19 cellular contexts compared by ENCODE assay signal in genomic region chr4:166091146-166091545, GRCh38.
DNase-seq lines count a peak whose midpoint lies in the region; ATAC-seq and TF ChIP-seq lines count a peak whose summit lies in the region.
"Had no signal": no experiment of that assay in that cellular context is flagged by ENCODE, and none has a peak within 500 bp of the region (broad histone marks: within the 10 kb centered on the region; RNA-seq: fewer than 3 reads in every experiment).

No MANE protein-coding gene starts in this region.

- peak overlapping the region; percentile 13 for H3K9ac ChIP-seq in endocrine pancreas (ENCODE audit: control insufficient read depth, insufficient read depth, low read length)

- DNase-seq in A673 (ENCODE audit: low spot score) (peak; percentile 35), H4 (ENCODE audit: low spot score) (peak; percentile 43), NCI-H748 treated with DMSO at 0.1 percent for 48 hours (lab: John Stamatoyannopoulos, UW) (peak; percentile 44), kidney glomerular epithelial cell (lab: John Stamatoyannopoulos, UW) (no peak), lower leg skin (ENCODE audit: low spot score in 2 of 2) (no peak), lower lobe of right lung (no peak)
- DNase-seq: activated CD4-positive, alpha-beta T cell treated with anti-CD3 and anti-CD28 coated beads, Interleukin-2, amount 50 U/mL, for 4 hours; activated CD8-positive, alpha-beta memory T cell treated with anti-CD3 and anti-CD28 coated beads, Interleukin-2, amount 50 U/mL, for 4 hours; activated naive CD8-positive, alpha-beta T cell treated with anti-CD3 and anti-CD28 coated beads, Interleukin-2, amount 10 ng/mL, durations not matched to agents 7 days and 5 days; left ventricle myocardium inferior; NCI-H187; NCI-H524 treated with DMSO at 0.1 percent for 48 hours; nephron progenitor cell; posterior cingulate gyrus; T1000 had no signal

- TF ChIP-seq CTCF in A673 (conservative IDR thresholded peaks at IDR 0.05; ENCODE audit: low read depth, low read length) (0 out of 2 replicates have a peak, but pooled peaks have one; percentile 11), lower leg skin (IDR thresholded peaks at IDR 0.05) (no peak), lower lobe of right lung (IDR thresholded peaks at IDR 0.05) (no peak)

- CTCF ChIA-PET in A673 (lab: Charles Lee) = interaction anchor here (1.1 to 1.5 kb wide), 3 partner anchors 554 to 960 kb away, joined by 4 to 10 read pairs (median 6); no protein-coding TSS in a partner anchor

- BruUV-seq in A673 (replicated peaks; lab: Mats Ljungman, UMichigan) = no TSS peak

- H3K27me3 ChIP-seq in A673 (replicated peaks; ENCODE audit: insufficient read depth, low read depth, low read length, poor library complexity) (no peaks in the 10 kb centered on the region), endocrine pancreas (ENCODE audit: control insufficient read depth, insufficient read depth, low read length) (no peaks in the 10 kb centered on the region), lower lobe of right lung (ENCODE audit: low read depth) (no peaks in the 10 kb centered on the region)
- H3K27me3 ChIP-seq: body of pancreas had no signal

- no peak overlapping the region for H3K27ac ChIP-seq in A673 (ENCODE audit: low read depth, low read length, poor library complexity, severe bottlenecking)
- no peak overlapping the region for H3K27ac ChIP-seq in lower lobe of right lung
- H3K27ac ChIP-seq: body of pancreas, HL-60, left ventricle myocardium inferior had no signal

- WGBS in lower leg skin, 2 donors = 71 to 73% methylated on average over 3 of the region's 3 CpGs

- H3K4me1 ChIP-seq in A673 (ENCODE audit: insufficient read depth, low read length, poor library complexity, severe bottlenecking) (peaks cover 10% of the 10 kb centered on the region), endocrine pancreas (ENCODE audit: control insufficient read depth, insufficient read depth, low read length) (no peaks in the 10 kb centered on the region), lower lobe of right lung (no peaks in the 10 kb centered on the region)
- H3K4me1 ChIP-seq: left ventricle myocardium inferior had no signal

- ATAC-seq in GM19035 (IDR thresholded peaks at IDR 0.05; ENCODE audit: unreplicated experiment) = no peak
- no peak for ATAC-seq in lower lobe of right lung

- H3K36me3 ChIP-seq in A673 (ENCODE audit: insufficient read depth, low read length, poor library complexity, severe bottlenecking) = no peaks in the 10 kb centered on the region
- no peaks in the 10 kb centered on the region for H3K36me3 ChIP-seq in endocrine pancreas (ENCODE audit: control insufficient read depth, insufficient read depth, low read length)
- no peaks in the 10 kb centered on the region for H3K36me3 ChIP-seq in lower lobe of right lung
- H3K36me3 ChIP-seq: left ventricle myocardium inferior had no signal

- no peak for TF ChIP-seq POLR2A in lower leg skin (IDR thresholded peaks at IDR 0.05)

- POLR2A ChIA-PET in A673 (lab: Charles Lee; ENCODE audit: low non-redundant PET) = no interaction called here

- intact Hi-C loops in A673 (cut with micrococcal nuclease; ENCODE audit: unreplicated experiment) (loop anchor here (2.0 to 5.0 kb wide), 4 partner anchors 219 to 959 kb away; partner anchors contain the start of gene TLL1), lower leg skin (cut with DNase I; ENCODE audit: low total_unique reads) (loop anchor here (10.0 kb wide), 1 partner anchor 556 kb away; no protein-coding TSS in a partner anchor), lower lobe of right lung (cut with DNase I) (no loop called here)

- H3K9me3 ChIP-seq in A673 (ENCODE audit: low read depth, low read length, poor library complexity, severe bottlenecking) (no peaks in the 10 kb centered on the region), endocrine pancreas (ENCODE audit: control insufficient read depth, low read length) (no peaks in the 10 kb centered on the region), lower lobe of right lung (no peaks in the 10 kb centered on the region)
- H3K9me3 ChIP-seq: body of pancreas, left ventricle myocardium inferior had no signal

- no peak overlapping the region for H3K4me3 ChIP-seq in A673 (ENCODE audit: low read depth, low read length, poor library complexity, severe bottlenecking)
- H3K4me3 ChIP-seq in endocrine pancreas (ENCODE audit: control insufficient read depth, insufficient read depth, low read length) = no peak overlapping the region
- no peak overlapping the region for H3K4me3 ChIP-seq in lower leg skin (ENCODE audit: low read depth, poor library complexity, severe bottlenecking)
- no peak overlapping the region for H3K4me3 ChIP-seq in lower lobe of right lung
- H3K4me3 ChIP-seq: body of pancreas, left ventricle myocardium inferior had no signal

Comparison
In these comparisons a context has a peak if more than half of its experiments do, and no peak if none do; other contexts are left out.
1. DNase-seq: peak in A673 (single experiment), H4 (single experiment) and NCI-H748 treated with DMSO at 0.1 percent for 48 hours (single experiment); none in kidney glomerular epithelial cell (single experiment), lower leg skin (0 of 2) and lower lobe of right lung (single experiment).